In genomic region chr4:41095192-41095872, GRCh38 we compare ENCODE assay signal across 27 cellular contexts.
DNase-seq lines count a peak whose midpoint lies in the region; ATAC-seq, FAIRE-seq and TF ChIP-seq lines count a peak whose summit lies in the region.
"Had no signal": no experiment of that assay in that cellular context is flagged by ENCODE, and none has a peak within 500 bp of the region (broad histone marks: within the 10 kb centered on the region; RNA-seq: fewer than 3 reads in every experiment).

No MANE protein-coding gene starts in this region.

- RAD21 ChIA-PET in GM12878 (lab: Charles Lee; ENCODE audit: unreplicated experiment), result no interaction called here

- TF ChIP-seq POLR2A in GM12878 (IDR thresholded peaks at IDR 0.05; ENCODE audit: low read depth, low read length), result no peak

- no TSS peak for BruUV-seq in GM12878 (replicated peaks; lab: Mats Ljungman, UMichigan)

- H3K9me3 ChIP-seq in AG04450 (ENCODE audit: control insufficient read depth, insufficient read depth, low read length), result no peaks in the 10 kb centered on the region
- H3K9me3 ChIP-seq in GM12878 (replicated peaks; ENCODE audit: control insufficient read depth, insufficient read depth, low read length), result no peaks in the 10 kb centered on the region
- H3K9me3 ChIP-seq: BE2C, esophagus muscularis mucosa, neutrophil, stomach, tibial nerve had no signal

- no peaks in the 10 kb centered on the region for H3K36me3 Mint-ChIP-seq in nephron progenitor cell (ENCODE audit: low read depth)
- H3K36me3 Mint-ChIP-seq: CD8-positive, alpha-beta memory T cell had no signal

- peak overlapping the region; percentile 22 for H3K27ac ChIP-seq in AG04450 (ENCODE audit: low read depth, low read length)
- H3K27ac ChIP-seq in GM12878 (ENCODE audit: control insufficient read depth, insufficient read depth), result peak overlapping the region; percentile 23
- H3K27ac ChIP-seq: esophagus muscularis mucosa, hepatocyte, neutrophil, stomach, tibial nerve, WERI-Rb-1 had no signal

- H2AFZ ChIP-seq in GM12878 (ENCODE audit: control insufficient read depth, low read depth, low read length), result no peak overlapping the region; the same call in 1 of the 2 replicates
- H2AFZ ChIP-seq: hepatocyte had no signal

- peaks cover 6% of the 10 kb centered on the region; the same call in 1 of the 2 replicates for H3K4me1 ChIP-seq in GM12878 (ENCODE audit: control insufficient read depth, insufficient read depth, low read length)
- H3K4me1 ChIP-seq: BE2C had no signal

- no peak overlapping the region for H3K4me3 ChIP-seq in AG04450 (ENCODE audit: low read depth, low read length)
- no peak overlapping the region for H3K4me3 ChIP-seq in GM12878
- H3K4me3 ChIP-seq: esophagus muscularis mucosa, hepatocyte, stomach, tibial nerve had no signal

- no peak overlapping the region for H3K4me2 ChIP-seq in GM12878 (ENCODE audit: control insufficient read depth, insufficient read depth)
- H3K4me2 ChIP-seq: hepatocyte had no signal

- FAIRE-seq in GM12878 (lab: Jason Lieb, UNC), result no peak
- FAIRE-seq: H1 had no signal

- TF ChIP-seq EP300 in GM12878 (IDR thresholded peaks at IDR 0.05; ENCODE audit: borderline replicate concordance in 1 of 2, control insufficient read depth in 1 of 2, low read depth in 2 of 2, low read length in 2 of 2), result no peak

- in situ Hi-C loops in GM12878 (cut with MboI), result no loop called here

- TF ChIP-seq RAD21 in GM12878 (IDR thresholded peaks at IDR 0.05; ENCODE audit: insufficient read depth, low read depth, low read length), result no peak

- H4K20me1 ChIP-seq in GM12878 (ENCODE audit: control insufficient read depth, insufficient read depth), result no peaks in the 10 kb centered on the region

- ATAC-seq in GM12878, result peak; percentile 27; the same call in 2 of the 3 replicates
- ATAC-seq: activated T-cell treated with anti-CD3 and anti-CD28 coated beads, Interleukin-2, amount 50 U/mL, for 72 hours; left colon had no signal

- H3K79me2 ChIP-seq in GM12878 (ENCODE audit: control insufficient read depth, insufficient read depth, low read length), result no peaks in the 10 kb centered on the region

- no peaks in the 10 kb centered on the region for H3K9me3 Mint-ChIP-seq in nephron progenitor cell
- H3K9me3 Mint-ChIP-seq: activated CD4-positive, alpha-beta T cell treated with anti-CD3 and anti-CD28 coated beads, Interleukin-2, amount 10 ng/mL, durations not matched to agents 7 days and 5 days; activated naive CD4-positive, alpha-beta T cell treated with anti-CD3 and anti-CD28 coated beads for 36 hours; activated T-cell treated with anti-CD3 and anti-CD28 coated beads, Interleukin-2, amount 50 U/mL, for 72 hours; endodermal cell had no signal

- intact Hi-C loops in GM12878 (cut with micrococcal nuclease; ENCODE audit: unreplicated experiment), result no loop called here

- TF ChIP-seq CTCF in AG04450 (IDR thresholded peaks at IDR 0.05; ENCODE audit: low read depth, low read length) (no peak), GM12878 (IDR thresholded peaks at IDR 0.05 in 2 of 3, conservative IDR thresholded peaks at IDR 0.05 in 1 of 3; ENCODE audit: control insufficient read depth in 2 of 3, extremely low read depth in 1 of 3, insufficient read depth in 1 of 3, low read depth in 3 of 3, low read length in 3 of 3) (no peak), nephron progenitor cell (IDR thresholded peaks at IDR 0.05) (no peak)

- DNase-seq in AG04450 (ENCODE audit: low read depth, low spot score), result no peak
- DNase-seq in NCI-H146 treated with DMSO at 0.1 percent for 48 hours (lab: John Stamatoyannopoulos, UW; ENCODE audit: unreplicated experiment), result peak; percentile 60
- no peak for DNase-seq in GM12878 (ENCODE audit: low read depth, low spot score)
- DNase-seq in myocyte (ENCODE audit: low read depth), result peak; percentile 55
- DNase-seq in UCSD-AML1 (lab: John Stamatoyannopoulos, UW; ENCODE audit: unreplicated experiment), result no peak
- DNase-seq in activated CD4-positive, alpha-beta T cell treated with anti-CD3 and anti-CD28 coated beads, Interleukin-2, amount 50 U/mL, for 1 hour, result no peak
- no peak for DNase-seq in NCI-H510A treated with DMSO at 0.1 percent for 48 hours (lab: John Stamatoyannopoulos, UW)
- DNase-seq in nephron progenitor cell, result no peak
- DNase-seq: activated CD4-positive, alpha-beta T cell treated with anti-CD3 and anti-CD28 coated beads, Interleukin-2, amount 10 ng/mL, durations not matched to agents 7 days and 5 days; activated naive CD4-positive, alpha-beta T cell treated with anti-CD3 and anti-CD28 coated beads for 36 hours; activated T-cell treated with anti-CD3 and anti-CD28 coated beads, Interleukin-2, amount 50 U/mL, for 72 hours; BE2C; CD8-positive, alpha-beta memory T cell; endodermal cell; foreskin melanocyte; left colon; NCI-H1092 treated with DMSO at 0.1 percent for 48 hours; NCI-H1930; SHP77; stomach; T-helper 9 cell; WERI-Rb-1 had no signal

- H3K36me3 ChIP-seq in GM12878 (ENCODE audit: control insufficient read depth in 2 of 2, insufficient read depth in 2 of 2, low read length in 1 of 2), result no peaks in the 10 kb centered on the region
- H3K36me3 ChIP-seq: BE2C, esophagus muscularis mucosa, neutrophil, stomach, tibial nerve, WERI-Rb-1 had no signal

- no peaks in the 10 kb centered on the region for H3K27me3 Mint-ChIP-seq in nephron progenitor cell (ENCODE audit: low read depth, poor library complexity)

- CTCF ChIA-PET in AG04450 (lab: Charles Lee), result interaction anchor here (0.5 kb wide), 1 partner anchor 146 kb away, joined by 10 read pairs; no protein-coding TSS in a partner anchor
- CTCF ChIA-PET in GM12878 (lab: Yijun Ruan, JAX), result interaction anchor here (0.9 to 1.0 kb wide), 2 partner anchors 13 to 117 kb away, joined by 3 to 4 read pairs; no protein-coding TSS in a partner anchor

- POLR2A ChIA-PET in AG04450 (lab: Yijun Ruan, JAX) (no interaction called here), GM12878 (lab: Charles Lee) (interaction anchor here (1.0 kb wide), 1 partner anchor 13 kb away, joined by 3 read pairs; no protein-coding TSS in a partner anchor)

- H3K9ac ChIP-seq in GM12878 (ENCODE audit: control insufficient read depth, insufficient read depth, low read length), result no peak overlapping the region

- H3K4me1 Mint-ChIP-seq in nephron progenitor cell, result peaks cover 28% of the 10 kb centered on the region
- H3K4me1 Mint-ChIP-seq: activated CD4-positive, alpha-beta T cell treated with anti-CD3 and anti-CD28 coated beads, Interleukin-2, amount 10 ng/mL, durations not matched to agents 7 days and 5 days; CD8-positive, alpha-beta memory T cell had no signal

- no peak overlapping the region for H3K27ac Mint-ChIP-seq in nephron progenitor cell
- H3K27ac Mint-ChIP-seq: activated CD4-positive, alpha-beta T cell treated with anti-CD3 and anti-CD28 coated beads, Interleukin-2, amount 10 ng/mL, durations not matched to agents 7 days and 5 days; activated naive CD4-positive, alpha-beta T cell treated with anti-CD3 and anti-CD28 coated beads for 36 hours; activated T-cell treated with anti-CD3 and anti-CD28 coated beads, Interleukin-2, amount 50 U/mL, for 72 hours; CD8-positive, alpha-beta memory T cell; endodermal cell had no signal

- no peak overlapping the region for H3K4me3 Mint-ChIP-seq in nephron progenitor cell
- H3K4me3 Mint-ChIP-seq: activated CD4-positive, alpha-beta T cell treated with anti-CD3 and anti-CD28 coated beads, Interleukin-2, amount 10 ng/mL, durations not matched to agents 7 days and 5 days; activated naive CD4-positive, alpha-beta T cell treated with anti-CD3 and anti-CD28 coated beads for 36 hours; activated T-cell treated with anti-CD3 and anti-CD28 coated beads, Interleukin-2, amount 50 U/mL, for 72 hours; CD8-positive, alpha-beta memory T cell; endodermal cell had no signal

- H3K27me3 ChIP-seq in AG04450 (ENCODE audit: control insufficient read depth, insufficient read depth, low read length) (no peaks in the 10 kb centered on the region), GM12878 (replicated peaks in 1 of 2; ENCODE audit: control insufficient read depth in 2 of 2, insufficient read depth in 2 of 2, low read length in 1 of 2) (no peaks in the 10 kb centered on the region)
- H3K27me3 ChIP-seq: BE2C, esophagus muscularis mucosa, hepatocyte, neutrophil, stomach, tibial nerve had no signal

- SMC1A ChIA-PET in GM12878 (lab: Charles Lee; ENCODE audit: uncharacterized antibody, unreplicated experiment), result interaction anchor here (0.5 to 1.7 kb wide), 8 partner anchors 8 to 171 kb away, joined by 3 to 6 read pairs (median 3); no protein-coding TSS in a partner anchor

- 19% methylated on average over 2 of the region's 2 CpGs for WGBS in GM12878 (ENCODE audit: insufficient coverage, insufficient replicate concordance, low lambda C conversion rate, missing lambda C conversion rate)

TF ChIP-seq in GM12878, 131 proteins besides CTCF, POLR2A, EP300 and RAD21:
- no peak for TF ChIP-seq BMI1 (IDR thresholded peaks at IDR 0.05; ENCODE audit: borderline replicate concordance)
- TF ChIP-seq ZNF24 (IDR thresholded peaks at IDR 0.05), result no peak
- TF ChIP-seq ATF7 (IDR thresholded peaks at IDR 0.05; ENCODE audit: low read depth), result no peak
- TF ChIP-seq CBX3 (IDR thresholded peaks at IDR 0.05; ENCODE audit: borderline replicate concordance, low read depth), result no peak
TF ChIP-seq in GM12878: peak in this region for 0.

Comparison
In these comparisons a context has a peak if more than half of its experiments do, and no peak if none do; other contexts are left out.
1. DNase-seq: peak in NCI-H146 treated with DMSO at 0.1 percent for 48 hours (single experiment) and myocyte (single experiment); none in AG04450 (single experiment), GM12878 (single experiment), UCSD-AML1 (single experiment), activated CD4-positive, alpha-beta T cell treated with anti-CD3 and anti-CD28 coated beads, Interleukin-2, amount 50 U/mL, for 1 hour (single experiment), NCI-H510A treated with DMSO at 0.1 percent for 48 hours (single experiment) and nephron progenitor cell (single experiment).